ENCODE assay signal across 12 cellular contexts in the genomic region with DNA sequence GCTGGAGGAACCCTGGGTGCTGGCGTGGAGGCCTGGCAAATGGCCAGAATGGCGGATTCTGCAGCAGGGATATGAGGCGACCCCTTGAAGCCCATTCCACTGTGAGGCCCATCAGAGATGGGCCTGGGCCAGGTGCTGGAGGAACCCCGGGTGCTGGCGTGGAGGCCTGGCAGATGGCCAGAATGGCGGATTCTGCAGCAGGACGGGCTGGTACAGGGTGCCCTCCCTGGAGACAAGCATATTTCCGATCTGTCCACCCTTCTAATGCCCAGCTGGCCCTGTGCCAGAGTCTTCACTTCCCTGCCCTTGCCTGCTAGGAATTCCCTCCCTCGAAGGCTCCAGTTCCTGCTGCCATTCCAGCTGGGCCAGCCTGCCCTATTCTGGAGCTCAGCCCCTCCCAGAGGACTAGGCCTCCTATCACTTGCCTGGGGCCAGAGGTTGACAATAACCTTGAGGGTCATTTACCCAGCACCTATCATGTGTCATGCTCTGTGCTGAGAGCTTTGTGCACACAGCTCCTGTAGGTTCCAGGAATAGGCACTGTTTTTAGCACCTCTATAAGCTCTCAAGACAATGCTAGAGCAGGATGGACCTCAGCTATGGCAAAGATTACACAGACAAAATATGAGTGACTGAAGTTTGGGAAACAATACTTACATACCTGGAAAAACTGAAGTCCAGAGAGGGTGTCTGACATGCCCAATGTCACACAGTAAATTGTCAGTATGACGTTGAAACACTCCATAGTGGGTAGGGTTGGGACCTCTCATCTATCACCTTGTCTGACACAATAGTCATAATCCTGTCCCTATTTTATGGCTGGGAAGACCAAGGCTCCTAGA. TPM values are rescaled to one million over a fixed set of nuclear protein-coding genes. Genes with fewer than 3 reads are reported as not detected.
DNase-seq lines count a peak whose midpoint lies in the region; ATAC-seq, FAIRE-seq and TF ChIP-seq lines count a peak whose summit lies in the region.
"Had no signal": no experiment of that assay in that cellular context is flagged by ENCODE, and none has a peak within 500 bp of the region (broad histone marks: within the 10 kb centered on the region; RNA-seq: fewer than 3 reads in every experiment).

No MANE protein-coding gene starts in this region.

- H3K27ac ChIP-seq in cingulate gyrus (ENCODE audit: low read depth, low read length) (peak overlapping the region; percentile 54), pancreas (no peak overlapping the region)
- H3K27ac ChIP-seq: skin epidermis had no signal

- FAIRE-seq in pancreas (lab: Jason Lieb, UNC) (no peak), GM19239 (lab: Jason Lieb, UNC) (no peak)

- H3K9me3 ChIP-seq in pancreas, result no peaks in the 10 kb centered on the region

- 51 to 53% methylated on average over 9 to 10 of the region's 10 CpGs for WGBS in pancreas, 2 donors

- intact Hi-C loops in pancreas (cut with DNase I), result no loop called here

- no peaks in the 10 kb centered on the region for H3K36me3 ChIP-seq in pancreas

- TF ChIP-seq CTCF in pancreas (IDR thresholded peaks at IDR 0.05), result no peak

- DNase-seq in COR-L47 (lab: John Stamatoyannopoulos, UW), result peak; percentile 18
- DNase-seq in NCI-H1092 (lab: John Stamatoyannopoulos, UW), result peak; percentile 76
- peak in 4 of 6 donors; percentile 13 to 76 (median 46) for DNase-seq in pancreas
- no peak for DNase-seq in GM19239 (ENCODE audit: insufficient read length, low spot score)
- no peak for DNase-seq in GM03348 (ENCODE audit: low spot score)
- DNase-seq in EL, result no peak
- DNase-seq: cerebellar nuclear complex, DND-41, mesenchymal stem cell had no signal

- no peak overlapping the region for H3K4me3 ChIP-seq in pancreas
- H3K4me3 ChIP-seq: skin epidermis had no signal

- no peaks in the 10 kb centered on the region for H3K27me3 ChIP-seq in pancreas

- H3K4me1 ChIP-seq in pancreas, result no peaks in the 10 kb centered on the region

- ATAC-seq in pancreas, result peak in 2 of 4 donors; percentile 39 to 40

RNA-seq across cellular contexts. Expression of a gene that starts 21.4 kb away (rescaled TPM):
- total RNA-seq in pancreas, result not detected
- not detected for polyA plus RNA-seq in pancreas
- total RNA-seq: fibroblast of villous mesenchyme had no signal

RNA-seq across cellular contexts. Expression of a gene that starts 24.7 kb away (rescaled TPM):
- total RNA-seq in pancreas, result under 1 TPM in 1 of 6 donors, not detected in 5; 0.16 TPM
- under 1 TPM in 1 of 2 donors, not detected in 1; 0.05 TPM for polyA plus RNA-seq in pancreas
- total RNA-seq: fibroblast of villous mesenchyme had no signal

RNA-seq across cellular contexts. Expression of a gene that starts 48.6 kb away (rescaled TPM):
- not detected for total RNA-seq in pancreas
- polyA plus RNA-seq in pancreas, result not detected
- total RNA-seq: fibroblast of villous mesenchyme had no signal

Comparison
In these comparisons a context has a peak if more than half of its experiments do, and no peak if none do; other contexts are left out.
1. DNase-seq: peak in COR-L47 (single experiment), NCI-H1092 (single experiment) and pancreas (4 of 6); none in GM19239 (single experiment), GM03348 (single experiment) and EL (single experiment).